17 cellular contexts compared by ENCODE assay signal in the genomic region with DNA sequence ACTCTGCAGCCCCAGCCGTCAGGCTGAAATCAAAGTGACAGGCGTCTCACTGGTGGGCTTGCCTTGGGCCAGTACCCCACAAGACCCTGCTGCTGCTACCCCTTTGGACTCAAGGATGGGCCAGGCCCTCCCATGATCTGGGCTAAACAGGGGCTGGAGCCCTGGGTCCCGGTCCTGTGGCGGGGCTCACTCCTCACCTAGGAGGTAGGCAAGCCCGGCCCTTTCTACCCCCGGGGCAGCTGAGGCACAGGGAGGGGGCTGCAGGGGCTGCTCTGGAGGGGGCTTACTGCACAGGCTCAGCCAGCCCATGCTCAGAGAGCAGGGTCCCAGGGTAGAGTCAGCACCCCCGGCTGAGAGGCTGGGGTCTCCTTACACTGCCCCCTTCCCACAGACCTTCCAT. TPM values are rescaled to one million over a fixed set of nuclear protein-coding genes. Genes with fewer than 3 reads are reported as not detected.
DNase-seq lines count a peak whose midpoint lies in the region; ATAC-seq, FAIRE-seq and TF ChIP-seq lines count a peak whose summit lies in the region.
"Had no signal": no experiment of that assay in that cellular context is flagged by ENCODE, and none has a peak within 500 bp of the region (broad histone marks: within the 10 kb centered on the region; RNA-seq: fewer than 3 reads in every experiment).

No MANE protein-coding gene starts in this region.

- no peak overlapping the region for H3K9ac ChIP-seq in HepG2 (ENCODE audit: insufficient read depth, low read depth, low read length)
- H3K9ac ChIP-seq: KMS-11 had no signal

- CTCF ChIA-PET in RWPE1 (lab: Yijun Ruan, JAX) (interaction anchor here (1.0 to 5.2 kb wide), 2 partner anchors 43 to 104 kb away, joined by 3 to 35 read pairs; partner anchors contain the start of gene KIFC3), HepG2 (lab: Yijun Ruan, JAX; ENCODE audit: low intra/inter-chr PET ratio, low total read pairs) (interaction anchor here (1.1 kb wide), 1 partner anchor 23 kb away, joined by 3 read pairs; no protein-coding TSS in a partner anchor)

- ATAC-seq in heart left ventricle (no peak), left cardiac atrium (no peak), HepG2 (no peak)

- H3K4me2 ChIP-seq in HepG2 (ENCODE audit: low read depth, low read length): no peak overlapping the region
- H3K4me2 ChIP-seq: KMS-11 had no signal

- no peak for TF ChIP-seq EP300 in HepG2 (IDR thresholded peaks at IDR 0.05; ENCODE audit: low read depth in 2 of 2, low read length in 2 of 2)
- no peak for TF ChIP-seq EP300 in HepG2 (CRISPR knock-in tag; IDR thresholded peaks at IDR 0.05; ENCODE audit: borderline replicate concordance)

- POLR2A ChIA-PET in RWPE1 (lab: Yijun Ruan, JAX; ENCODE audit: low non-redundant PET): no interaction called here
- POLR2A ChIA-PET in HepG2 (lab: Yijun Ruan, JAX): no interaction called here

- no peak for TF ChIP-seq CTCF in heart left ventricle (IDR thresholded peaks at IDR 0.05)
- no peak for TF ChIP-seq CTCF in RWPE1 (conservative IDR thresholded peaks at IDR 0.05; ENCODE audit: low read depth)
- TF ChIP-seq CTCF in HepG2 (CRISPR knock-in tag; IDR thresholded peaks at IDR 0.05): no peak
- TF ChIP-seq CTCF in GM13977 (IDR thresholded peaks at IDR 0.05; ENCODE audit: extremely low read depth, insufficient read depth, missing control alignments): no peak

- no peak for TF ChIP-seq RAD21 in HepG2 (CRISPR knock-in tag; IDR thresholded peaks at IDR 0.05)

- 81 to 83% (median 81%) methylated on average over 6 to 7 of the region's 7 CpGs; no CpG with 5 or more reads in 1 of the 4 donors for WGBS in heart left ventricle, 4 donors
- WGBS in HepG2 (ENCODE audit: low lambda C conversion rate): 88% methylated on average over 5 of the region's 7 CpGs

- DNase-seq in heart left ventricle (peak in 1 of 5 donors; percentile 57), left cardiac atrium (no peak), RWPE1 (ENCODE audit: low spot score) (no peak), HepG2 (ENCODE audit: low spot score) (no peak), GM13977 (ENCODE audit: low spot score) (no peak), HUDEP-2 (lab: John Stamatoyannopoulos, UW; ENCODE audit: unreplicated experiment in 76 of 76) (no peak)
- DNase-seq: DMS 273 treated with DMSO at 0.1 percent for 48 hours, GF-D8, NCI-H1048, NCI-H1436 treated with DMSO at 0.1 percent for 48 hours, NCI-H2029 treated with DMSO at 0.1 percent for 48 hours, NCI-H748 treated with DMSO at 0.1 percent for 48 hours had no signal

- intact Hi-C loops in heart left ventricle (cut with DNase I): loop anchor here (5.0 to 10.0 kb wide), 7 partner anchors 33 to 246 kb away; partner anchors contain the start of genes USB1 (in 5 of the 10), ZNF319 (in 5 of the 10) and KIFC3 (in 4 of the 10)
- intact Hi-C loops in left cardiac atrium (cut with DNase I): loop anchor here (2.0 to 5.0 kb wide), 2 partner anchors 106 to 243 kb away; partner anchors contain the start of genes USB1 (in 1 of the 2) and ZNF319 (in 1 of the 2)
- intact Hi-C loops in HepG2 (cut with micrococcal nuclease; ENCODE audit: unreplicated experiment): no loop called here

- H3K4me3 ChIP-seq in heart left ventricle (peak overlapping the region in 2 of 12 donors; percentile 7 to 19), HepG2 (replicated peaks in 1 of 3; ENCODE audit: insufficient read depth in 1 of 3, low read depth in 2 of 3, low read length in 3 of 3) (no peak overlapping the region)

- peaks cover 0 to 29% (median 14%) of the 10 kb centered on the region in 12 donors for H3K4me1 ChIP-seq in heart left ventricle
- H3K4me1 ChIP-seq in HepG2 (ENCODE audit: insufficient read depth, low read length): no peaks in the 10 kb centered on the region

- H2AFZ ChIP-seq in HepG2 (ENCODE audit: low read length): no peak overlapping the region

- H3K9me3 ChIP-seq in heart left ventricle: no peaks in the 10 kb centered on the region
- no peaks in the 10 kb centered on the region for H3K9me3 ChIP-seq in HepG2 (ENCODE audit: low read length)

- BruUV-seq in HepG2 (replicated peaks; lab: Mats Ljungman, UMichigan): no TSS peak

- H3K27me3 ChIP-seq in heart left ventricle (no peaks in the 10 kb centered on the region), HepG2 (ENCODE audit: control insufficient read depth in 1 of 2, insufficient read depth in 2 of 2, low read length in 2 of 2) (no peaks in the 10 kb centered on the region)

- in situ Hi-C loops in HepG2 (cut with HindIII; ENCODE audit: extremely low pct_ligation_motif_present, low pct_unique_long_range_greater_than_20kb): loop anchor here (5.0 kb wide), 2 partner anchors 103 to 243 kb away; partner anchors contain the start of genes USB1 and ZNF319
- in situ Hi-C loops in GM13977 (cut with MboI; ENCODE audit: low pct_unique_long_range_greater_than_20kb, low sequenced_read_pairs, unreplicated experiment): no loop called here

- H4K20me1 ChIP-seq in HepG2 (ENCODE audit: insufficient read depth, low read length): no peaks in the 10 kb centered on the region

- H3K27ac ChIP-seq in heart left ventricle: peak overlapping the region; percentile 23 to 81 (median 72)
- peak overlapping the region; percentile 90 for H3K27ac ChIP-seq in RWPE1
- no peak overlapping the region for H3K27ac ChIP-seq in HepG2 (ENCODE audit: extremely low read length, insufficient read depth, low read length)
- H3K27ac ChIP-seq in temporal lobe (ENCODE audit: low read depth, low read length): peak overlapping the region; percentile 14
- H3K27ac ChIP-seq: C4-2B, KMS-11 had no signal

- no peaks in the 10 kb centered on the region for H3K79me2 ChIP-seq in HepG2 (ENCODE audit: insufficient read depth, low read length)

- no peak for FAIRE-seq in HepG2 (lab: Jason Lieb, UNC)
- FAIRE-seq: A204.1, H1 had no signal

- TF ChIP-seq POLR2A in heart left ventricle (IDR thresholded peaks at IDR 0.05) (no peak), HepG2 (IDR thresholded peaks at IDR 0.05; ENCODE audit: insufficient read depth in 1 of 2, low read depth in 2 of 2, low read length in 2 of 2) (no peak)

- H3K36me3 ChIP-seq in heart left ventricle (peaks cover 0 to 78% (median 46%) of the 10 kb centered on the region in 9 donors), HepG2 (replicated peaks in 1 of 2; ENCODE audit: control insufficient read depth in 1 of 2, insufficient read depth in 2 of 2, low read length in 2 of 2) (peaks cover 25 to 51% of the 10 kb centered on the region in 2 experiments; a peak in 4 of 5 replicates)

RNA-seq across cellular contexts. Expression of gene KATNB1, which starts 23.6 kb away (rescaled TPM):
- total RNA-seq in heart left ventricle (10 to 100 TPM; 10.6 to 20.5 (median 15.3) TPM), left cardiac atrium (10 to 100 TPM; 11.2 to 11.7 TPM), HepG2 (2016; rRNA removed; fragmentation: Illumina TruSeq; extraction: Trizol) (25.2 and 31.5 TPM in 2 replicates), temporal lobe (34.4 TPM)
- polyA plus RNA-seq in heart left ventricle (10 to 100 TPM in 1 of 2 donors, 1 to 10 TPM in 1; 8.0 to 19.1 TPM), HepG2 (2011; rRNA removed) (39.8 and 43.5 TPM in 2 replicates)
- 14.2 and 18.3 TPM in 2 replicates for total RNA-seq in HepG2 (2016; cell fraction: cytosol; rRNA removed; fragmentation: Illumina TruSeq; extraction: Trizol; ENCODE audit: low read depth)
- 21.2 and 33.1 TPM in 2 replicates for total RNA-seq in HepG2 (2016; cell fraction: insoluble cytoplasmic fraction; rRNA removed; fragmentation: Illumina TruSeq; extraction: Trizol)
- total RNA-seq in HepG2 (2016; cell fraction: membrane; rRNA removed; fragmentation: Illumina TruSeq; extraction: Trizol): 34.3 and 42.2 TPM in 2 replicates
- 21.9 and 25.7 TPM in 2 replicates for total RNA-seq in HepG2 (2016; cell fraction: nucleus; rRNA removed; fragmentation: Illumina TruSeq; extraction: Trizol)
- polyA plus RNA-seq in HepG2 (2011; cell fraction: cytosol; rRNA removed): 17.4 and 27.7 TPM in 2 replicates
- polyA plus RNA-seq in HepG2 (2011; cell fraction: nucleus; rRNA removed): 122 and 146 TPM in 2 replicates
- 16.2 and 20.9 TPM in 2 replicates for polyA plus RNA-seq in HepG2 (2012)
- polyA plus RNA-seq in HepG2 (2016; cell fraction: cytosol; fragmentation: Illumina TruSeq; extraction: Trizol; ENCODE audit: low read depth): 15.0 and 20.0 TPM in 2 replicates
- polyA plus RNA-seq in HepG2 (2016; cell fraction: insoluble cytoplasmic fraction; fragmentation: Illumina TruSeq; extraction: Trizol; ENCODE audit: low read depth): 22.6 and 30.3 TPM in 2 replicates
- polyA plus RNA-seq in HepG2 (2016; cell fraction: membrane; fragmentation: Illumina TruSeq; extraction: Trizol; ENCODE audit: low read depth): 30.4 and 34.5 TPM in 2 replicates
- polyA plus RNA-seq in HepG2 (2016; cell fraction: nucleus; fragmentation: Illumina TruSeq; extraction: Trizol; ENCODE audit: insufficient read depth, low read depth): 49.3 and 53.8 TPM in 2 replicates
- polyA minus RNA-seq in HepG2 (2011; rRNA and poly(A)+ RNA removed; ENCODE audit: low replicate concordance): 29.8 and 60.0 TPM in 2 replicates
- polyA minus RNA-seq in HepG2 (2011; cell fraction: cytosol; rRNA and poly(A)+ RNA removed): 13.6 and 19.1 TPM in 2 replicates
- 27.9 and 30.3 TPM in 2 replicates for polyA minus RNA-seq in HepG2 (2011; cell fraction: nucleus; rRNA and poly(A)+ RNA removed)

RNA-seq across cellular contexts. Expression of gene KIFC3, which starts 43.2 kb away (rescaled TPM):
- total RNA-seq in heart left ventricle: 100 to 1,000 TPM in 1 of 9 donors, 10 to 100 TPM in 8; 46.1 to 105 (median 66.8) TPM
- 10 to 100 TPM; 61.1 to 64.4 TPM for polyA plus RNA-seq in heart left ventricle
- total RNA-seq in left cardiac atrium: 10 to 100 TPM; 37.1 to 55.4 TPM
- 30.0 and 45.3 TPM in 2 replicates for total RNA-seq in HepG2 (2016; rRNA removed; fragmentation: Illumina TruSeq; extraction: Trizol)
- 11.2 and 13.3 TPM in 2 replicates for total RNA-seq in HepG2 (2016; cell fraction: cytosol; rRNA removed; fragmentation: Illumina TruSeq; extraction: Trizol; ENCODE audit: low read depth)
- total RNA-seq in HepG2 (2016; cell fraction: insoluble cytoplasmic fraction; rRNA removed; fragmentation: Illumina TruSeq; extraction: Trizol): 26.2 and 45.1 TPM in 2 replicates
- 23.6 and 24.3 TPM in 2 replicates for total RNA-seq in HepG2 (2016; cell fraction: membrane; rRNA removed; fragmentation: Illumina TruSeq; extraction: Trizol)
- 39.1 and 45.8 TPM in 2 replicates for total RNA-seq in HepG2 (2016; cell fraction: nucleus; rRNA removed; fragmentation: Illumina TruSeq; extraction: Trizol)
- polyA plus RNA-seq in HepG2 (2011; rRNA removed): 42.1 and 70.6 TPM in 2 replicates
- polyA plus RNA-seq in HepG2 (2011; cell fraction: cytosol; rRNA removed): 43.4 and 59.0 TPM in 2 replicates
- 225 and 236 TPM in 2 replicates for polyA plus RNA-seq in HepG2 (2011; cell fraction: nucleus; rRNA removed)
- polyA plus RNA-seq in HepG2 (2012): 21.3 and 43.4 TPM in 2 replicates
- 14.4 and 14.6 TPM in 2 replicates for polyA plus RNA-seq in HepG2 (2016; cell fraction: cytosol; fragmentation: Illumina TruSeq; extraction: Trizol; ENCODE audit: low read depth)
- polyA plus RNA-seq in HepG2 (2016; cell fraction: insoluble cytoplasmic fraction; fragmentation: Illumina TruSeq; extraction: Trizol; ENCODE audit: low read depth): 20.2 and 24.5 TPM in 2 replicates
- 13.8 and 19.9 TPM in 2 replicates for polyA plus RNA-seq in HepG2 (2016; cell fraction: membrane; fragmentation: Illumina TruSeq; extraction: Trizol; ENCODE audit: low read depth)
- 79.4 and 80.8 TPM in 2 replicates for polyA plus RNA-seq in HepG2 (2016; cell fraction: nucleus; fragmentation: Illumina TruSeq; extraction: Trizol; ENCODE audit: insufficient read depth, low read depth)
- 132 and 141 TPM in 2 replicates for polyA minus RNA-seq in HepG2 (2011; rRNA and poly(A)+ RNA removed; ENCODE audit: low replicate concordance)
- polyA minus RNA-seq in HepG2 (2011; cell fraction: cytosol; rRNA and poly(A)+ RNA removed): 31.9 and 33.7 TPM in 2 replicates
- 94.9 and 117 TPM in 2 replicates for polyA minus RNA-seq in HepG2 (2011; cell fraction: nucleus; rRNA and poly(A)+ RNA removed)
- 36.9 TPM for total RNA-seq in temporal lobe
